ENCODE assay signal across 10 cellular contexts in the genomic region with DNA sequence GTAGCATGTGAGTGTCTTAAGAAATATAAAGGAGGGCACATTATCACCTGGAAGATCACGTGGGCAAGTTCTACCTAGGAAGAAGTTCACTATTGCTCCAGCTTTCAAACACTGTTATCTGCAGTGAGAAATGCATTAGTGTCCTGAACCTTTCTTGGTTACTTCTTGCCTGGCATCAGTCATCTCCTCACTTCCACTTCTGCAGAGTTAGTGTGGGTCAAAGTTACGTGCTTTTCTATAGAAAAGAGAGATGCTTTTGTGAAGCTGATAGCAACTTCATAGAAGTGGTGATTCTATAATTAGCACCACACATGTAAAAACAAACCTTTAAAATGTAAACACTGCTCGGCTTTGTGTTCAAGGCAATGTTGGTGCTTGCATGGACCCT. TPM values are rescaled to one million over a fixed set of nuclear protein-coding genes. Genes with fewer than 3 reads are reported as not detected.
DNase-seq lines count a peak whose midpoint lies in the region; ATAC-seq and TF ChIP-seq lines count a peak whose summit lies in the region.
"Had no signal": no experiment of that assay in that cellular context is flagged by ENCODE, and none has a peak within 500 bp of the region (broad histone marks: within the 10 kb centered on the region; RNA-seq: fewer than 3 reads in every experiment).

No MANE protein-coding gene starts in this region.

- no peaks in the 10 kb centered on the region for H3K9me3 Mint-ChIP-seq in T-helper 1 cell treated with Interleukin-12 subunit alpha and Interleukin-12 subunit beta and Interleukin-4 antibody, amounts not matched to agents 30 μg/mL and 1 μg/mL, for 36 hours
- H3K9me3 Mint-ChIP-seq in activated T-helper 17 cell treated with anti-CD3 and anti-CD28 coated beads, Interleukin-2, amount 50 U/mL, for 72 hours: peaks cover 7% of the 10 kb centered on the region
- peaks cover 6 to 8% of the 10 kb centered on the region in 2 donors for H3K9me3 Mint-ChIP-seq in stimulated activated naive B cell treated with anti-CD40 and anti-IgM and Interleukin-4, amounts not matched to agents 10 μg/mL and 1 μg/mL and 100 μg/mL, for 72 hours

- no peak overlapping the region for H3K4me3 ChIP-seq in left lung

- intact Hi-C loops in left lung (cut with DNase I): no loop called here

- H3K9me3 ChIP-seq in left lung: no peaks in the 10 kb centered on the region

- no peak for ATAC-seq in activated T-helper 17 cell treated with anti-CD3 and anti-CD28 coated beads, Interleukin-2, amount 50 U/mL, for 72 hours (replicated peaks)
- ATAC-seq in left lung: no peak
- ATAC-seq in stimulated activated naive B cell treated with anti-CD40 and anti-IgM and Interleukin-4, amounts not matched to agents 10 μg/mL and 1 μg/mL and 100 μg/mL, for 72 hours (replicated peaks): peak in 1 of 2 donors; percentile 69
- no peak for ATAC-seq in HG03159 (IDR thresholded peaks at IDR 0.05; ENCODE audit: unreplicated experiment)

- H3K4me1 ChIP-seq in left lung: peaks cover 17 to 54% of the 10 kb centered on the region in 2 donors

- TF ChIP-seq CTCF in left lung (IDR thresholded peaks at IDR 0.05): no peak

- H3K4me3 Mint-ChIP-seq in T-helper 1 cell treated with Interleukin-12 subunit alpha and Interleukin-12 subunit beta and Interleukin-4 antibody, amounts not matched to agents 30 μg/mL and 1 μg/mL, for 36 hours: peak overlapping the region; percentile 63
- peak overlapping the region; percentile 64 for H3K4me3 Mint-ChIP-seq in activated T-helper 17 cell treated with anti-CD3 and anti-CD28 coated beads, Interleukin-2, amount 50 U/mL, for 72 hours
- H3K4me3 Mint-ChIP-seq in stimulated activated naive B cell treated with anti-CD40 and anti-IgM and Interleukin-4, amounts not matched to agents 10 μg/mL and 1 μg/mL and 100 μg/mL, for 72 hours: no peak overlapping the region

- H3K36me3 Mint-ChIP-seq in T-helper 1 cell treated with Interleukin-12 subunit alpha and Interleukin-12 subunit beta and Interleukin-4 antibody, amounts not matched to agents 30 μg/mL and 1 μg/mL, for 36 hours (ENCODE audit: low read depth): peaks cover 64% of the 10 kb centered on the region
- H3K36me3 Mint-ChIP-seq in activated T-helper 17 cell treated with anti-CD3 and anti-CD28 coated beads, Interleukin-2, amount 50 U/mL, for 72 hours (ENCODE audit: low read depth): peaks cover 100% of the 10 kb centered on the region
- peaks cover 46 to 82% of the 10 kb centered on the region in 2 donors for H3K36me3 Mint-ChIP-seq in stimulated activated naive B cell treated with anti-CD40 and anti-IgM and Interleukin-4, amounts not matched to agents 10 μg/mL and 1 μg/mL and 100 μg/mL, for 72 hours

- H3K27ac Mint-ChIP-seq in T-helper 1 cell treated with Interleukin-12 subunit alpha and Interleukin-12 subunit beta and Interleukin-4 antibody, amounts not matched to agents 30 μg/mL and 1 μg/mL, for 36 hours: peak overlapping the region; percentile 87
- peak overlapping the region; percentile 93 for H3K27ac Mint-ChIP-seq in activated T-helper 17 cell treated with anti-CD3 and anti-CD28 coated beads, Interleukin-2, amount 50 U/mL, for 72 hours
- peak overlapping the region; percentile 42 for H3K27ac Mint-ChIP-seq in stimulated activated naive B cell treated with anti-CD40 and anti-IgM and Interleukin-4, amounts not matched to agents 10 μg/mL and 1 μg/mL and 100 μg/mL, for 72 hours

- H3K27me3 ChIP-seq in left lung: no peaks in the 10 kb centered on the region

- peaks cover 0 to 26% of the 10 kb centered on the region in 2 donors for H3K36me3 ChIP-seq in left lung

- peaks cover 74% of the 10 kb centered on the region for H3K4me1 Mint-ChIP-seq in T-helper 1 cell treated with Interleukin-12 subunit alpha and Interleukin-12 subunit beta and Interleukin-4 antibody, amounts not matched to agents 30 μg/mL and 1 μg/mL, for 36 hours (ENCODE audit: low read depth)
- peaks cover 63% of the 10 kb centered on the region for H3K4me1 Mint-ChIP-seq in activated T-helper 17 cell treated with anti-CD3 and anti-CD28 coated beads, Interleukin-2, amount 50 U/mL, for 72 hours
- peaks cover 52 to 65% of the 10 kb centered on the region in 2 donors for H3K4me1 Mint-ChIP-seq in stimulated activated naive B cell treated with anti-CD40 and anti-IgM and Interleukin-4, amounts not matched to agents 10 μg/mL and 1 μg/mL and 100 μg/mL, for 72 hours

- H3K27me3 Mint-ChIP-seq in T-helper 1 cell treated with Interleukin-12 subunit alpha and Interleukin-12 subunit beta and Interleukin-4 antibody, amounts not matched to agents 30 μg/mL and 1 μg/mL, for 36 hours (ENCODE audit: low read depth): no peaks in the 10 kb centered on the region
- no peaks in the 10 kb centered on the region for H3K27me3 Mint-ChIP-seq in activated T-helper 17 cell treated with anti-CD3 and anti-CD28 coated beads, Interleukin-2, amount 50 U/mL, for 72 hours
- H3K27me3 Mint-ChIP-seq in stimulated activated naive B cell treated with anti-CD40 and anti-IgM and Interleukin-4, amounts not matched to agents 10 μg/mL and 1 μg/mL and 100 μg/mL, for 72 hours: no peaks in the 10 kb centered on the region

- DNase-seq in T-helper 1 cell (no peak), left lung (no peak), islet precursor cell (no peak), NCI-H446 treated with DMSO at 0.1 percent for 48 hours (lab: John Stamatoyannopoulos, UW) (no peak)
- no peak for DNase-seq in stimulated activated naive B cell treated with anti-CD40 and anti-IgM and Interleukin-4, amounts not matched to agents 10 μg/mL and 1 μg/mL and 100 μg/mL, for 72 hours
- DNase-seq: KBM-7, NCI-H446 had no signal

- H3K27ac ChIP-seq in left lung: peak overlapping the region; percentile 38 to 78

RNA-seq across cellular contexts. Expression of a gene that starts 57.2 kb away (rescaled TPM):
- 100 to 1,000 TPM; 131 to 141 TPM for total RNA-seq in activated T-helper 17 cell treated with anti-CD3 and anti-CD28 coated beads, Interleukin-2, amount 50 U/mL, for 72 hours
- 10 to 100 TPM; 50.5 to 76.0 TPM for total RNA-seq in left lung

RNA-seq across cellular contexts. Expression of a gene that starts 57.2 kb away (rescaled TPM):
- 10 to 100 TPM; 35.5 to 72.2 TPM for total RNA-seq in activated T-helper 17 cell treated with anti-CD3 and anti-CD28 coated beads, Interleukin-2, amount 50 U/mL, for 72 hours
- total RNA-seq in left lung: 10 to 100 TPM; 27.3 to 33.4 TPM

Comparison
In these comparisons a context has a peak if more than half of its experiments do, and no peak if none do; other contexts are left out.
1. H3K27ac Mint-ChIP-seq: peak in every context shown above with its lines; median percentile 93 in activated T-helper 17 cell treated with anti-CD3 and anti-CD28 coated beads, Interleukin-2, amount 50 U/mL, for 72 hours; 87 in T-helper 1 cell treated with Interleukin-12 subunit alpha and Interleukin-12 subunit beta and Interleukin-4 antibody, amounts not matched to agents 30 μg/mL and 1 μg/mL, for 36 hours; 42 in stimulated activated naive B cell treated with anti-CD40 and anti-IgM and Interleukin-4, amounts not matched to agents 10 μg/mL and 1 μg/mL and 100 μg/mL, for 72 hours.
2. H3K4me3 Mint-ChIP-seq: peak in T-helper 1 cell treated with Interleukin-12 subunit alpha and Interleukin-12 subunit beta and Interleukin-4 antibody, amounts not matched to agents 30 μg/mL and 1 μg/mL, for 36 hours (single experiment) and activated T-helper 17 cell treated with anti-CD3 and anti-CD28 coated beads, Interleukin-2, amount 50 U/mL, for 72 hours (single experiment); none in stimulated activated naive B cell treated with anti-CD40 and anti-IgM and Interleukin-4, amounts not matched to agents 10 μg/mL and 1 μg/mL and 100 μg/mL, for 72 hours (0 of 2).